In genomic region chr1:84621553-84621952, GRCh38 we compare ENCODE assay signal across 10 cellular contexts. TPM values are rescaled to one million over a fixed set of nuclear protein-coding genes. Genes with fewer than 3 reads are reported as not detected.
DNase-seq lines count a peak whose midpoint lies in the region; ATAC-seq, FAIRE-seq and TF ChIP-seq lines count a peak whose summit lies in the region.
"Had no signal": no experiment of that assay in that cellular context is flagged by ENCODE, and none has a peak within 500 bp of the region (broad histone marks: within the 10 kb centered on the region; RNA-seq: fewer than 3 reads in every experiment).

No MANE protein-coding gene starts in this region.

- TF ChIP-seq CTCF in SK-N-SH (IDR thresholded peaks at IDR 0.05) (no peak), Loucy (conservative IDR thresholded peaks at IDR 0.05; ENCODE audit: low read length) (no peak), K562 (IDR thresholded peaks at IDR 0.05 in 2 of 3, conservative IDR thresholded peaks at IDR 0.05 in 1 of 3; ENCODE audit: insufficient read depth in 2 of 3, low read depth in 1 of 3, low read length in 3 of 3) (no peak)

- intact Hi-C loops in K562 (cut with micrococcal nuclease) = loop anchor here (1.0 to 10.0 kb wide), 4 partner anchors 115 to 313 kb away; partner anchors contain the start of genes GNG5 and SPATA1

- H3K4me2 ChIP-seq in SK-N-SH = no peak overlapping the region
- no peak overlapping the region for H3K4me2 ChIP-seq in Loucy (ENCODE audit: low read depth, low read length, poor library complexity, severe bottlenecking)
- H3K4me2 ChIP-seq in K562 (ENCODE audit: insufficient read depth, low read length) = no peak overlapping the region

- BruUV-seq in K562 (replicated peaks; lab: Mats Ljungman, UMichigan) = no TSS peak

- no peak for TF ChIP-seq EP300 in SK-N-SH (IDR thresholded peaks at IDR 0.05; ENCODE audit: borderline replicate concordance in 1 of 2, low read depth in 1 of 2, low read length in 1 of 2)
- TF ChIP-seq EP300 in K562 (IDR thresholded peaks at IDR 0.05; ENCODE audit: low read length) = no peak

- peak overlapping the region; percentile 31; the same call in 1 of the 2 replicates for H2AFZ ChIP-seq in SK-N-SH (ENCODE audit: low read depth)
- peak overlapping the region; percentile 48; the same call in 1 of the 2 replicates for H2AFZ ChIP-seq in Loucy (ENCODE audit: low read length)
- peak overlapping the region; percentile 99 for H2AFZ ChIP-seq in K562 (ENCODE audit: low read depth, low read length)

- CTCF ChIA-PET in SK-N-SH (lab: Yijun Ruan, JAX) (interaction anchor here (0.6 to 2.5 kb wide), 11 partner anchors 11 to 191 kb away, joined by 3 to 28 read pairs (median 4); partner anchors contain the start of genes CTBS, GNG5, SPATA1 and SSX2IP), K562 (lab: Yijun Ruan, JAX; ENCODE audit: low intra/inter-chr PET ratio) (interaction anchor here (0.8 to 2.0 kb wide), 2 partner anchors 132 to 180 kb away, joined by 3 to 17 read pairs; no protein-coding TSS in a partner anchor)

- POLR2A ChIA-PET in SK-N-SH (lab: Yijun Ruan, JAX) = no interaction called here
- POLR2A ChIA-PET in K562 (lab: Yijun Ruan, JAX) = no interaction called here

- H3F3A ChIP-seq in SK-N-SH (replicated peaks; ENCODE audit: insufficient read depth) (peaks cover 21% of the 10 kb centered on the region), Loucy (ENCODE audit: low read depth) (no peaks in the 10 kb centered on the region)

- TF ChIP-seq POLR2A in K562 (conservative IDR thresholded peaks at IDR 0.05) = no peak

- H3K27ac ChIP-seq in SK-N-SH (ENCODE audit: low read depth in 2 of 2, low read length in 1 of 2) (no peak overlapping the region), K562 (ENCODE audit: extremely low read depth, low read depth, low read length) (no peak overlapping the region; the same call in 2 of the 3 replicates), caudate nucleus (ENCODE audit: low read depth, low read length) (no peak overlapping the region)

- H3K9ac ChIP-seq in SK-N-SH (no peak overlapping the region), Loucy (ENCODE audit: low read depth, low read length, poor library complexity, severe bottlenecking) (peak overlapping the region; percentile 65), K562 (ENCODE audit: insufficient read depth in 1 of 2, low read depth in 2 of 2, low read length in 2 of 2) (no peak overlapping the region; a peak in 1 of 4 replicates)

- H3K79me2 ChIP-seq in SK-N-SH (ENCODE audit: insufficient read depth) = no peaks in the 10 kb centered on the region
- no peaks in the 10 kb centered on the region for H3K79me2 ChIP-seq in Loucy (ENCODE audit: insufficient read depth, low read length)
- no peaks in the 10 kb centered on the region for H3K79me2 ChIP-seq in K562 (ENCODE audit: control insufficient read depth, insufficient read depth, low read length)

- no peak for TF ChIP-seq RAD21 in SK-N-SH (IDR thresholded peaks at IDR 0.05; ENCODE audit: low read length)
- no peak for TF ChIP-seq RAD21 in K562 (CRISPR knock-in tag; conservative IDR thresholded peaks at IDR 0.05 in 1 of 2, IDR thresholded peaks at IDR 0.05 in 1 of 2)

- in situ Hi-C loops in K562 (cut with MboI) = loop anchor here (25.0 kb wide), 1 partner anchor 709 kb away; no protein-coding TSS in a partner anchor

- H4K20me1 ChIP-seq in SK-N-SH (ENCODE audit: insufficient read depth) (no peaks in the 10 kb centered on the region), Loucy (ENCODE audit: insufficient read depth, low read length, poor library complexity, severe bottlenecking) (no peaks in the 10 kb centered on the region), K562 (replicated peaks; ENCODE audit: control insufficient read depth, insufficient read depth, low read length) (no peaks in the 10 kb centered on the region)

- H3K4me1 ChIP-seq in SK-N-SH (ENCODE audit: control insufficient read depth in 1 of 2, insufficient read depth in 2 of 2, low read depth in 1 of 2, low read length in 1 of 2) (peaks cover 14 to 15% of the 10 kb centered on the region in 2 experiments; a peak in 2 of 4 replicates), Loucy (ENCODE audit: insufficient read depth, low read length, poor library complexity, severe bottlenecking) (no peaks in the 10 kb centered on the region), K562 (replicated peaks in 1 of 2; ENCODE audit: control insufficient read depth in 2 of 2, insufficient read depth in 2 of 2, low read length in 2 of 2) (peaks cover 9 to 10% of the 10 kb centered on the region in 2 experiments)

- H3K9me3 ChIP-seq in SK-N-SH = no peaks in the 10 kb centered on the region
- no peaks in the 10 kb centered on the region for H3K9me3 ChIP-seq in Loucy (ENCODE audit: insufficient read depth, low read depth, low read length)
- H3K9me3 ChIP-seq in K562 (replicated peaks; ENCODE audit: control insufficient read depth, insufficient read depth, low read depth, low read length) = no peaks in the 10 kb centered on the region

- H3K27me3 ChIP-seq in SK-N-SH (ENCODE audit: insufficient read depth) (no peaks in the 10 kb centered on the region), Loucy (ENCODE audit: insufficient read depth, low read length, poor library complexity, severe bottlenecking) (no peaks in the 10 kb centered on the region), K562 (ENCODE audit: control insufficient read depth in 2 of 2, insufficient read depth in 2 of 2, low read length in 2 of 2) (0 out of 5 replicates have a peak, but pooled peaks cover 0 to 3% of the 10 kb centered on the region in 2 experiments)

- 77% methylated on average over 9 of the region's 14 CpGs for WGBS in SK-N-SH (ENCODE audit: low lambda C conversion rate)
- WGBS in K562 (ENCODE audit: insufficient coverage, low coverage, missing lambda C conversion rate) = 41% methylated on average over 9 of the region's 14 CpGs

- H3K4me3 ChIP-seq in SK-N-SH (ENCODE audit: low read depth in 2 of 2, low read length in 1 of 2) = no peak overlapping the region
- no peak overlapping the region for H3K4me3 ChIP-seq in Loucy (ENCODE audit: low read length, poor library complexity, severe bottlenecking)
- H3K4me3 ChIP-seq in K562 = no peak overlapping the region

- H3K9me1 ChIP-seq in K562 (ENCODE audit: control insufficient read depth, insufficient read depth, low read length) = no peaks in the 10 kb centered on the region

- H3K36me3 ChIP-seq in SK-N-SH (replicated peaks in 1 of 2; ENCODE audit: control insufficient read depth in 1 of 2, insufficient read depth in 2 of 2, low read length in 1 of 2) (no peaks in the 10 kb centered on the region), Loucy (ENCODE audit: insufficient read depth, low read length) (no peaks in the 10 kb centered on the region), K562 (ENCODE audit: control insufficient read depth, insufficient read depth, low read length) (no peaks in the 10 kb centered on the region)

- DNase-seq in SK-N-SH (no peak), K562 (ENCODE audit: extremely low read depth in 1 of 4, low spot score in 3 of 4) (no peak), retina (peak; percentile 25), DMS 273 treated with DMSO at 0.1 percent for 48 hours (lab: John Stamatoyannopoulos, UW) (no peak), caudate nucleus (lab: John Stamatoyannopoulos, UW) (no peak), medulla oblongata (ENCODE audit: extremely low spot score) (no peak)

- H3K9me2 ChIP-seq in SK-N-SH (no peaks in the 10 kb centered on the region), Loucy (replicated peaks; ENCODE audit: low read depth, low read length) (no peaks in the 10 kb centered on the region)

- ATAC-seq in SK-N-SH treated with all-trans-retinoic acid at 6 μM for 48 hours = no peak
- no peak for ATAC-seq in K562

- FAIRE-seq in K562 (lab: Jason Lieb, UNC) = no peak
- FAIRE-seq: G401.6, H1 had no signal

TF ChIP-seq in SK-N-SH, 30 proteins besides CTCF, POLR2A, EP300 and RAD21 (continues in another document):
- no peak for TF ChIP-seq RXRA (IDR thresholded peaks at IDR 0.05; ENCODE audit: borderline replicate concordance, low read depth)

TF ChIP-seq in SK-N-SH treated with all-trans-retinoic acid at 6 μM for 48 hours, 23 proteins besides CTCF, POLR2A, EP300 and RAD21 (continues in another document):
- no peak for TF ChIP-seq ZNF70 (CRISPR knock-in tag; IDR thresholded peaks at IDR 0.05)
- TF ChIP-seq GLIS3 (CRISPR knock-in tag; IDR thresholded peaks at IDR 0.05) = no peak

TF ChIP-seq in K562, 482 proteins besides CTCF, POLR2A, EP300 and RAD21:
- TF ChIP-seq GTF2E2 (tag; IDR thresholded peaks at IDR 0.05) = no peak

RNA-seq across cellular contexts. Expression of gene CTBS, which starts 47.3 kb away (rescaled TPM):
- polyA plus RNA-seq in SK-N-SH (2012; rRNA removed) (16.6 and 23.4 TPM in 2 replicates), K562 (2011; rRNA removed) (19.8 and 20.0 TPM in 2 replicates), K562 (2014; fragmentation: Illumina TruSeq; extraction: Trizol) (10.6 and 11.5 TPM in 2 replicates), K562 (2014; fragmentation: Nextera tagmentation; extraction: Ambion mirVana) (1 to 10 TPM; 3.0 to 4.7 TPM), K562 (2014; rRNA removed) (8.6 and 10.1 TPM in 2 replicates)
- 27.4 and 33.5 TPM in 2 replicates for polyA plus RNA-seq in SK-N-SH (2012; cell fraction: cytosol; rRNA removed)
- polyA plus RNA-seq in SK-N-SH (2012; cell fraction: nucleus; rRNA removed) = 7.6 and 13.5 TPM in 2 replicates
- total RNA-seq in K562 (2011; cell fraction: chromatin; rRNA removed; ENCODE audit: low replicate concordance) = 13.7 and 21.8 TPM in 2 replicates
- total RNA-seq in K562 (2011; cell fraction: nucleolus; rRNA removed) = 8.5 and 9.9 TPM in 2 replicates
- total RNA-seq in K562 (2011; cell fraction: nucleoplasm; rRNA removed) = 13.1 and 19.8 TPM in 2 replicates
- total RNA-seq in K562 (2014; rRNA removed) (5.8 and 6.5 TPM in 2 replicates), K562 (2014; rRNA removed; fragmentation: Illumina TruSeq; extraction: Trizol) (9.9 and 10.6 TPM in 2 replicates), K562 (2015; rRNA removed; fragmentation: Illumina TruSeq; extraction: Trizol) (6.9 and 7.2 TPM in 2 replicates), K562 (2021) (10.3 and 12.2 TPM in 2 replicates)
- polyA plus RNA-seq in K562 (2011; cell fraction: cytosol; rRNA removed) = 4.7 and 11.9 TPM in 2 replicates
- polyA plus RNA-seq in K562 (2011; cell fraction: nucleus; rRNA removed) = 4.7 and 6.4 TPM in 2 replicates
- polyA plus RNA-seq in K562 (2012) = 8.7 and 23.3 TPM in 2 replicates
- 15.5 and 19.3 TPM in 2 replicates for polyA minus RNA-seq in K562 (2011; rRNA and poly(A)+ RNA removed)
- polyA minus RNA-seq in K562 (2011; cell fraction: cytosol; rRNA and poly(A)+ RNA removed) = 5.9 and 8.3 TPM in 2 replicates
- polyA minus RNA-seq in K562 (2011; cell fraction: nucleus; rRNA and poly(A)+ RNA removed) = 9.8 and 16.2 TPM in 2 replicates

Comparison
In these comparisons a context has a peak if more than half of its experiments do, and no peak if none do; other contexts are left out.
1. H2AFZ ChIP-seq: peak in every context shown above with its lines; median percentile 99 in K562; 48 in Loucy; 31 in SK-N-SH.